Comparison of ENCODE assay signal across 15 cellular contexts in genomic region chr3:39249453-39250115, GRCh38. TPM values are rescaled to one million over a fixed set of nuclear protein-coding genes. Genes with fewer than 3 reads are reported as not detected.
DNase-seq lines count a peak whose midpoint lies in the region; ATAC-seq lines count a peak whose summit lies in the region.
"Had no signal": no experiment of that assay in that cellular context is flagged by ENCODE, and none has a peak within 500 bp of the region (broad histone marks: within the 10 kb centered on the region; RNA-seq: fewer than 3 reads in every experiment).

No MANE protein-coding gene starts in this region.

- H2AFZ ChIP-seq in GM23248 = no peak overlapping the region

- H3K27ac ChIP-seq in GM23248 (no peak overlapping the region), mesendoderm (ENCODE audit: low read depth, low read length) (no peak overlapping the region)
- H3K27ac ChIP-seq: KMS-11, ovary, testis had no signal

- no peak overlapping the region for H4K8ac ChIP-seq in mesendoderm (ENCODE audit: low read depth, low read length)

- no peaks in the 10 kb centered on the region for H3K79me1 ChIP-seq in mesendoderm (ENCODE audit: low read length)

- peaks cover under 1% of the 10 kb centered on the region; the same call in 1 of the 2 replicates for H3F3A ChIP-seq in GM23248 (ENCODE audit: insufficient read depth)

- H3K79me2 ChIP-seq in GM23248 (ENCODE audit: insufficient read depth) (no peaks in the 10 kb centered on the region), mesendoderm (ENCODE audit: control insufficient read depth, insufficient read depth, low read length) (no peaks in the 10 kb centered on the region)

- no peak overlapping the region for H2AK5ac ChIP-seq in mesendoderm (ENCODE audit: low read length)

- H4K20me1 ChIP-seq in GM23248 (ENCODE audit: insufficient read depth) = no peaks in the 10 kb centered on the region

- no peak overlapping the region for H3K23ac ChIP-seq in mesendoderm (ENCODE audit: low read length)

- ATAC-seq in GM19467 (IDR thresholded peaks at IDR 0.05; ENCODE audit: unreplicated experiment) (no peak), GM19455 (IDR thresholded peaks at IDR 0.05; ENCODE audit: unreplicated experiment) (no peak)

- H3K56ac ChIP-seq in mesendoderm (ENCODE audit: low read length) = no peak overlapping the region

- H3K4me1 ChIP-seq in GM23248 (ENCODE audit: insufficient read depth) (0 out of 2 replicates have a peak, but pooled peaks cover under 1% of the 10 kb centered on the region), mesendoderm (ENCODE audit: control insufficient read depth, low read depth, low read length) (no peaks in the 10 kb centered on the region)
- H3K4me1 ChIP-seq: testis had no signal

- H3K4me2 ChIP-seq in GM23248 (ENCODE audit: unreplicated experiment) (no peak overlapping the region), mesendoderm (ENCODE audit: low read length) (no peak overlapping the region)
- H3K4me2 ChIP-seq: KMS-11 had no signal

- no peak overlapping the region for H3K4me3 ChIP-seq in GM23248
- no peak overlapping the region for H3K4me3 ChIP-seq in mesendoderm (ENCODE audit: low read length)
- H3K4me3 ChIP-seq: adrenal gland, ovary, testis had no signal

- H3K18ac ChIP-seq in mesendoderm (ENCODE audit: low read length) = no peak overlapping the region

- H3K36me3 ChIP-seq in GM23248 (ENCODE audit: low read depth) = no peaks in the 10 kb centered on the region
- H3K36me3 ChIP-seq in mesendoderm (ENCODE audit: control insufficient read depth, insufficient read depth, low read length) = no peaks in the 10 kb centered on the region
- H3K36me3 ChIP-seq: adrenal gland, ovary had no signal

- 44 to 52% methylated on average over 6 of the region's 6 CpGs for WGBS in GM23248 (ENCODE audit: low coverage in 1 of 2, low lambda C conversion rate in 2 of 2, missing lambda C conversion rate in 2 of 2), 2 experiments
- no CpG with 5 or more reads among the region's 6 CpGs for WGBS in mesendoderm (ENCODE audit: extremely low coverage, insufficient coverage, low lambda C conversion rate)

- H3K9ac ChIP-seq in GM23248 = no peak overlapping the region
- no peak overlapping the region for H3K9ac ChIP-seq in mesendoderm (ENCODE audit: low read length)
- H3K9ac ChIP-seq: KMS-11 had no signal

- no peak overlapping the region for H2BK5ac ChIP-seq in mesendoderm (ENCODE audit: low read length)

- no peak overlapping the region for H4K5ac ChIP-seq in mesendoderm (ENCODE audit: low read length)

- H3K9me3 ChIP-seq in GM23248 (ENCODE audit: low read depth) = no peaks in the 10 kb centered on the region
- H3K9me3 ChIP-seq: adrenal gland, ovary, testis had no signal

- no peak overlapping the region for H3K4ac ChIP-seq in mesendoderm (ENCODE audit: low read depth, low read length)

- in situ Hi-C loops in GM23248 (cut with MboI) = no loop called here

- H2BK120ac ChIP-seq in mesendoderm (ENCODE audit: low read depth, low read length) = no peak overlapping the region

- H3K9me2 ChIP-seq in GM23248 (ENCODE audit: insufficient read depth) = 0 out of 2 replicates have a peak, but pooled peaks cover 5% of the 10 kb centered on the region

- H2BK15ac ChIP-seq in mesendoderm (replicated peaks; ENCODE audit: low read depth) = no peak overlapping the region

- H3K27me3 ChIP-seq in GM23248 (replicated peaks; ENCODE audit: insufficient read depth) (peaks cover 23% of the 10 kb centered on the region), mesendoderm (ENCODE audit: insufficient read depth, low read length, poor library complexity) (no peaks in the 10 kb centered on the region)
- H3K27me3 ChIP-seq: adrenal gland, ovary, testis had no signal

- peak; percentile 6 for DNase-seq in GM04504 (ENCODE audit: low read depth)
- DNase-seq in GM23248 = peak; percentile 19
- DNase-seq in RKO (ENCODE audit: low spot score) = peak; percentile 14
- peak; percentile 15 for DNase-seq in kidney tubule cell (ENCODE audit: low spot score)
- DNase-seq in mesendoderm = no peak
- no peak for DNase-seq in kidney glomerular epithelial cell (lab: John Stamatoyannopoulos, UW)
- DNase-seq: activated CD4-positive, alpha-beta memory T cell treated with anti-CD3 and anti-CD28 coated beads for 36 hours; adrenal gland; ovary; testis had no signal

RNA-seq across cellular contexts. Expression of gene CX3CR1, which starts 30.3 kb away (rescaled TPM):
- not detected in 2 replicates for total RNA-seq in GM23248 (2014; rRNA removed; shearing (Covaris generic))
- polyA plus RNA-seq in GM23248 (2016; fragmentation: Nextera tagmentation; extraction: Ambion mirVana) = not detected in 2 replicates
- polyA plus RNA-seq in mesendoderm (2013, experiment 1 of 2) = 0.04 TPM
- 0.01 TPM for polyA plus RNA-seq in mesendoderm (2013, experiment 2 of 2)
- total RNA-seq: NCI-H460, SK-MEL-5 had no signal

RNA-seq across cellular contexts. Expression of gene XIRP1, which starts 57.2 kb away (rescaled TPM):
- total RNA-seq in GM23248 (2014; rRNA removed; shearing (Covaris generic)) = not detected in 2 replicates
- polyA plus RNA-seq in GM23248 (2016; fragmentation: Nextera tagmentation; extraction: Ambion mirVana) = not detected in 2 replicates
- polyA plus RNA-seq in mesendoderm (2013, experiment 1 of 2) = 0.01 TPM
- 0.03 TPM for polyA plus RNA-seq in mesendoderm (2013, experiment 2 of 2)
- total RNA-seq: NCI-H460 had no signal

Comparison
In these comparisons a context has a peak if more than half of its experiments do, and no peak if none do; other contexts are left out.
1. DNase-seq: peak in GM04504 (single experiment), GM23248 (single experiment), RKO (single experiment) and kidney tubule cell (single experiment); none in mesendoderm (single experiment) and kidney glomerular epithelial cell (single experiment).